In genomic region chr22:23283591-23284503, GRCh38 we compare ENCODE assay signal across 18 cellular contexts.
DNase-seq lines count a peak whose midpoint lies in the region; ATAC-seq and TF ChIP-seq lines count a peak whose summit lies in the region.
"Had no signal": no experiment of that assay in that cellular context is flagged by ENCODE, and none has a peak within 500 bp of the region (broad histone marks: within the 10 kb centered on the region; RNA-seq: fewer than 3 reads in every experiment).

No MANE protein-coding gene starts in this region.

- H3K27me3 ChIP-seq in RWPE2 (ENCODE audit: insufficient read depth, poor library complexity, severe bottlenecking) (no peaks in the 10 kb centered on the region), testis (no peaks in the 10 kb centered on the region), BE2C (no peaks in the 10 kb centered on the region)

- H3K36me3 ChIP-seq in RWPE2 (ENCODE audit: low read depth) (peaks cover 78% of the 10 kb centered on the region), testis (ENCODE audit: low read depth, missing control alignments) (no peaks in the 10 kb centered on the region), BE2C (no peaks in the 10 kb centered on the region)

- WGBS in testis, 2 donors, result 63 to 71% methylated on average over 14 to 22 of the region's 22 CpGs

- H3K9me3 ChIP-seq in RWPE2 (ENCODE audit: severe bottlenecking) (peaks cover 7% of the 10 kb centered on the region), testis (no peaks in the 10 kb centered on the region), BE2C (no peaks in the 10 kb centered on the region)
- H3K9me3 ChIP-seq: psoas muscle had no signal

- H3K4me3 ChIP-seq in RWPE2 (ENCODE audit: severe bottlenecking), result no peak overlapping the region
- no peak overlapping the region for H3K4me3 ChIP-seq in testis
- no peak overlapping the region for H3K4me3 ChIP-seq in BE2C (ENCODE audit: low read depth, low read length)
- H3K4me3 ChIP-seq: lung, psoas muscle had no signal

- peak; percentile 55 for DNase-seq in RWPE2 (ENCODE audit: low spot score)
- peak; percentile 11 for DNase-seq in midbrain (lab: John Stamatoyannopoulos, UW)
- DNase-seq in testis, result peak; percentile 63
- no peak for DNase-seq in BE2C
- no peak for DNase-seq in activated CD4-positive, alpha-beta T cell treated with anti-CD3 and anti-CD28 coated beads for 4 hours
- DNase-seq in NCI-H1092 (lab: John Stamatoyannopoulos, UW), result no peak
- DNase-seq: activated CD4-positive, alpha-beta T cell treated with anti-CD3 and anti-CD28 coated beads, Interleukin-2, amount 50 U/mL, for 4 hours; CD8-positive, alpha-beta memory T cell; DND-41; erythroblast; NCI-H1694; psoas muscle; stimulated activated CD4-positive, alpha-beta T cell treated with anti-CD3 and anti-CD28 coated beads, Interleukin-15, amount 100 ng/mL, for 24 hours; stimulated activated naive CD4-positive, alpha-beta T cell; T-helper 1 cell had no signal

- no peak for ATAC-seq in RWPE2 (ENCODE audit: low read depth)
- no peak for ATAC-seq in GM18498 (IDR thresholded peaks at IDR 0.05; ENCODE audit: unreplicated experiment)
- ATAC-seq: psoas muscle had no signal

- TF ChIP-seq CTCF in RWPE2 (IDR thresholded peaks at IDR 0.05; ENCODE audit: poor library complexity, severe bottlenecking) (no peak), testis (IDR thresholded peaks at IDR 0.05) (no peak), BE2C (IDR thresholded peaks at IDR 0.05; ENCODE audit: low read depth, low read length) (no peak)

- intact Hi-C loops in testis (cut with DNase I; ENCODE audit: low total_unique reads), result no loop called here

- no peak for TF ChIP-seq POLR2A in testis (IDR thresholded peaks at IDR 0.05)

- peak overlapping the region; percentile 77 for H3K27ac ChIP-seq in RWPE2 (ENCODE audit: poor library complexity, severe bottlenecking)
- H3K27ac ChIP-seq in cingulate gyrus (ENCODE audit: low read depth, low read length), result peak overlapping the region; percentile 25
- peak overlapping the region; percentile 35 to 60 for H3K27ac ChIP-seq in testis
- H3K27ac ChIP-seq: psoas muscle had no signal

- H3K4me1 ChIP-seq in RWPE2 (ENCODE audit: insufficient read depth, poor library complexity, severe bottlenecking) (peaks cover 36% of the 10 kb centered on the region), testis (peaks cover 49% of the 10 kb centered on the region), BE2C (no peaks in the 10 kb centered on the region)
- H3K4me1 ChIP-seq: psoas muscle had no signal

Comparison
In these comparisons a context has a peak if more than half of its experiments do, and no peak if none do; other contexts are left out.
1. DNase-seq: peak in RWPE2 (single experiment), midbrain (single experiment) and testis (single experiment); none in BE2C (single experiment), activated CD4-positive, alpha-beta T cell treated with anti-CD3 and anti-CD28 coated beads for 4 hours (0 of 2) and NCI-H1092 (single experiment).
2. H3K27ac ChIP-seq: peak in every context shown above with its lines; median percentile 77 in RWPE2; 48 in testis; 25 in cingulate gyrus.